22 cellular contexts compared by ENCODE assay signal in genomic region chr15:36970522-36970921, GRCh38.
DNase-seq lines count a peak whose midpoint lies in the region; ATAC-seq and TF ChIP-seq lines count a peak whose summit lies in the region.
"Had no signal": no experiment of that assay in that cellular context is flagged by ENCODE, and none has a peak within 500 bp of the region (broad histone marks: within the 10 kb centered on the region; RNA-seq: fewer than 3 reads in every experiment).

No MANE protein-coding gene starts in this region.

- no peak overlapping the region for H3K27ac ChIP-seq in transverse colon
- H3K27ac ChIP-seq: body of pancreas, KMS-11, left lung, SJCRH30, WERI-Rb-1 had no signal

- no peak for ATAC-seq in GM21381 (IDR thresholded peaks at IDR 0.05; ENCODE audit: unreplicated experiment)
- ATAC-seq: body of pancreas; left lung; stimulated activated memory B cell treated with anti-CD40 and anti-IgM and Interleukin-4, amounts not matched to agents 10 μg/mL and 1 μg/mL and 100 μg/mL, for 72 hours had no signal

- no peak overlapping the region for H3K4me3 Mint-ChIP-seq in glutamatergic neuron (ENCODE audit: unreplicated experiment)
- H3K4me3 Mint-ChIP-seq: neural crest cell; stimulated activated memory B cell treated with anti-CD40 and anti-IgM and Interleukin-4, amounts not matched to agents 10 μg/mL and 1 μg/mL and 100 μg/mL, for 72 hours had no signal

- intact Hi-C loops in transverse colon (cut with DNase I; ENCODE audit: low total_unique reads): no loop called here

- no peaks in the 10 kb centered on the region for H3K9me3 ChIP-seq in transverse colon
- H3K9me3 ChIP-seq: body of pancreas, left lung, SJCRH30 had no signal

- no peaks in the 10 kb centered on the region for H3K36me3 Mint-ChIP-seq in glutamatergic neuron (ENCODE audit: unreplicated experiment)
- H3K36me3 Mint-ChIP-seq: stimulated activated memory B cell treated with anti-CD40 and anti-IgM and Interleukin-4, amounts not matched to agents 10 μg/mL and 1 μg/mL and 100 μg/mL, for 72 hours had no signal

- 45 to 52% methylated on average over 5 of the region's 5 CpGs for WGBS in transverse colon (ENCODE audit: low coverage in 1 of 2), 2 donors

- no peaks in the 10 kb centered on the region for H3K9me3 Mint-ChIP-seq in glutamatergic neuron (ENCODE audit: unreplicated experiment)
- H3K9me3 Mint-ChIP-seq: neural crest cell; stimulated activated memory B cell treated with anti-CD40 and anti-IgM and Interleukin-4, amounts not matched to agents 10 μg/mL and 1 μg/mL and 100 μg/mL, for 72 hours had no signal

- no peak overlapping the region for H3K27ac Mint-ChIP-seq in glutamatergic neuron (ENCODE audit: unreplicated experiment)
- H3K27ac Mint-ChIP-seq: progenitor cell of endocrine pancreas; stimulated activated memory B cell treated with anti-CD40 and anti-IgM and Interleukin-4, amounts not matched to agents 10 μg/mL and 1 μg/mL and 100 μg/mL, for 72 hours had no signal

- TF ChIP-seq CTCF in glutamatergic neuron (IDR thresholded peaks at IDR 0.05; ENCODE audit: partially characterized antibody, unreplicated experiment) (no peak), transverse colon (IDR thresholded peaks at IDR 0.05) (no peak)

- no peak overlapping the region for H3K4me3 ChIP-seq in transverse colon
- H3K4me3 ChIP-seq: body of pancreas, left lung, SJCRH30 had no signal

- H3K27me3 ChIP-seq in transverse colon: peaks cover 74% of the 10 kb centered on the region
- H3K27me3 ChIP-seq: body of pancreas, left lung, SJCRH30 had no signal

- no peaks in the 10 kb centered on the region for H3K27me3 Mint-ChIP-seq in glutamatergic neuron (ENCODE audit: unreplicated experiment)
- H3K27me3 Mint-ChIP-seq: progenitor cell of endocrine pancreas; stimulated activated memory B cell treated with anti-CD40 and anti-IgM and Interleukin-4, amounts not matched to agents 10 μg/mL and 1 μg/mL and 100 μg/mL, for 72 hours had no signal

- TF ChIP-seq EP300 in transverse colon (IDR thresholded peaks at IDR 0.05; ENCODE audit: low read depth): no peak

- DNase-seq in DMS153 (lab: John Stamatoyannopoulos, UW) (peak; percentile 89), NCI-H1105 (lab: John Stamatoyannopoulos, UW) (peak; percentile 64), NCI-H345 (lab: John Stamatoyannopoulos, UW) (peak; percentile 45), SHP77 treated with DMSO at 0.1 percent for 48 hours (lab: John Stamatoyannopoulos, UW) (peak; percentile 92), islet precursor cell (no peak), glutamatergic neuron (no peak), transverse colon (no peak)
- DNase-seq: ACHN; activated CD4-positive, alpha-beta T cell treated with anti-CD3 and anti-CD28 coated beads, Interleukin-2, amount 50 U/mL, for 4 hours; activated effector memory CD4-positive, alpha-beta T cell treated with Interleukin-2 at 50 U/mL for 16 hours; body of pancreas; C1 segment of cervical spinal cord; DMS 273 treated with DMSO at 0.1 percent for 48 hours; left lung; NCI-H1048; SJCRH30; WERI-Rb-1 had no signal

- TF ChIP-seq POLR2A in transverse colon (IDR thresholded peaks at IDR 0.05): no peak

- peaks cover 3% of the 10 kb centered on the region for H3K4me1 Mint-ChIP-seq in glutamatergic neuron (ENCODE audit: low read depth, unreplicated experiment)
- H3K4me1 Mint-ChIP-seq: neural crest cell; stimulated activated memory B cell treated with anti-CD40 and anti-IgM and Interleukin-4, amounts not matched to agents 10 μg/mL and 1 μg/mL and 100 μg/mL, for 72 hours had no signal

- H3K36me3 ChIP-seq in transverse colon: no peaks in the 10 kb centered on the region
- H3K36me3 ChIP-seq: left lung, SJCRH30 had no signal

- H3K4me1 ChIP-seq in transverse colon: peaks cover 0 to 11% (median 2%) of the 10 kb centered on the region in 4 donors
- H3K4me1 ChIP-seq: left lung, SJCRH30 had no signal

- in situ Hi-C loops in transverse colon (cut with MboI; ENCODE audit: low pct_ligation_motif_present in 1 of 4, low pct_unique_long_range_greater_than_20kb in 1 of 4, low sequenced_read_pairs in 3 of 4): no loop called here

Comparison
In these comparisons a context has a peak if more than half of its experiments do, and no peak if none do; other contexts are left out.
1. DNase-seq: peak in DMS153 (single experiment), NCI-H1105 (single experiment), NCI-H345 (single experiment) and SHP77 treated with DMSO at 0.1 percent for 48 hours (single experiment); none in islet precursor cell (single experiment), glutamatergic neuron (single experiment) and transverse colon (single experiment).